ENCODE assay signal across 17 cellular contexts in genomic region chr2:226726546-226726945, GRCh38.
A peak's percentile ranks its signal among the peaks of the same experiment; 100 is the strongest.
DNase-seq lines count a peak whose midpoint lies in the region; ATAC-seq, FAIRE-seq and TF ChIP-seq lines count a peak whose summit lies in the region.
"Had no signal": no experiment of that assay in that cellular context is flagged by ENCODE, and none has a peak within 500 bp of the region (broad histone marks: within the 10 kb centered on the region; RNA-seq: fewer than 3 reads in every experiment).

No MANE protein-coding gene starts in this region.

- ATAC-seq in GM18873 (IDR thresholded peaks at IDR 0.05; ENCODE audit: low FRiP score, unreplicated experiment) = no peak
- ATAC-seq: WTC11 had no signal

- no peaks in the 10 kb centered on the region for H3K36me3 ChIP-seq in esophagus muscularis mucosa
- H3K36me3 ChIP-seq in small intestine (ENCODE audit: control insufficient read depth in 2 of 2, insufficient read depth in 2 of 2, low read length in 2 of 2) = no peaks in the 10 kb centered on the region

- H3K4me3 ChIP-seq in esophagus muscularis mucosa = no peak overlapping the region
- no peak overlapping the region for H3K4me3 ChIP-seq in small intestine (ENCODE audit: low read depth in 1 of 2, low read length in 2 of 2)

- in situ Hi-C loops in KBM-7 (cut with MboI; ENCODE audit: low pct_unique_long_range_greater_than_20kb, low sequenced_read_pairs) = no loop called here

- peak; percentile 47 for DNase-seq in AG20443 (ENCODE audit: low spot score)
- DNase-seq in LoVo (ENCODE audit: low spot score) = peak; percentile 36
- DNase-seq in esophagus muscularis mucosa (ENCODE audit: extremely low spot score) = peak; percentile 66
- peak; percentile 38 for DNase-seq in myocyte (ENCODE audit: low read depth)
- DNase-seq in hepatic stellate cell (ENCODE audit: low spot score) = no peak
- DNase-seq in KBM-7 = no peak
- DNase-seq in small intestine = no peak
- DNase-seq: activated CD4-positive, alpha-beta memory T cell treated with anti-CD3 and anti-CD28 coated beads, Interleukin-2, amount 10 ng/mL, durations not matched to agents 7 days and 5 days; activated naive CD4-positive, alpha-beta T cell treated with anti-CD3 and anti-CD28 coated beads, Interleukin-2, amount 10 ng/mL, durations not matched to agents 7 days and 5 days; CD8-positive, alpha-beta memory T cell; DMS79 treated with DMSO at 0.1 percent for 48 hours; midbrain; NCI-H1436; NCI-H69 had no signal

- no peak overlapping the region for H3K27ac ChIP-seq in esophagus muscularis mucosa (replicated peaks in 1 of 4)
- no peak overlapping the region for H3K27ac ChIP-seq in small intestine (ENCODE audit: low read depth in 1 of 2, low read length in 1 of 2)

- no peak for TF ChIP-seq EP300 in esophagus muscularis mucosa (IDR thresholded peaks at IDR 0.05)

- TF ChIP-seq POLR2A in esophagus muscularis mucosa (IDR thresholded peaks at IDR 0.05; ENCODE audit: low read depth) = no peak

- intact Hi-C loops in esophagus muscularis mucosa (cut with DNase I) = no loop called here

- H3K9me3 ChIP-seq in esophagus muscularis mucosa (no peaks in the 10 kb centered on the region), small intestine (ENCODE audit: control insufficient read depth, low read depth) (no peaks in the 10 kb centered on the region)

- WGBS in esophagus muscularis mucosa = 87% methylated on average over 2 of the region's 2 CpGs
- 86 to 96% (median 95%) methylated on average over 2 of the region's 2 CpGs for WGBS in small intestine, 3 donors

- no peak for TF ChIP-seq CTCF in esophagus muscularis mucosa (IDR thresholded peaks at IDR 0.05)

- H3K4me1 ChIP-seq in esophagus muscularis mucosa (peaks cover 9 to 37% (median 30%) of the 10 kb centered on the region in 4 donors), small intestine (ENCODE audit: control insufficient read depth in 2 of 2, insufficient read depth in 1 of 2, low read depth in 1 of 2, low read length in 1 of 2) (peaks cover 0 to 3% of the 10 kb centered on the region in 2 donors)

- no peaks in the 10 kb centered on the region for H3K27me3 ChIP-seq in esophagus muscularis mucosa
- no peaks in the 10 kb centered on the region for H3K27me3 ChIP-seq in small intestine (ENCODE audit: control insufficient read depth in 2 of 2, insufficient read depth in 2 of 2, low read length in 2 of 2)

- FAIRE-seq in small intestine (lab: Jason Lieb, UNC) = no peak
- FAIRE-seq: GM18507 had no signal

Comparison
In these comparisons a context has a peak if more than half of its experiments do, and no peak if none do; other contexts are left out.
1. DNase-seq: peak in AG20443 (single experiment), LoVo (single experiment), esophagus muscularis mucosa (single experiment) and myocyte (single experiment); none in hepatic stellate cell (single experiment), KBM-7 (single experiment) and small intestine (single experiment).